ENCODE assay signal across 9 cellular contexts in genomic region chr11:35145249-35145648, GRCh38. TPM values are rescaled to one million over a fixed set of nuclear protein-coding genes. Genes with fewer than 3 reads are reported as not detected.
A peak's percentile ranks its signal among the peaks of the same experiment; 100 is the strongest.
DNase-seq lines count a peak whose midpoint lies in the region; ATAC-seq and TF ChIP-seq lines count a peak whose summit lies in the region.
"Had no signal": no experiment of that assay in that cellular context is flagged by ENCODE, and none has a peak within 500 bp of the region (broad histone marks: within the 10 kb centered on the region; RNA-seq: fewer than 3 reads in every experiment).

No MANE protein-coding gene starts in this region.

- no peaks in the 10 kb centered on the region for H3K36me3 ChIP-seq in adrenal gland (replicated peaks in 1 of 2)
- H3K36me3 ChIP-seq: right lobe of liver had no signal

- peaks cover 11% of the 10 kb centered on the region for H3K9me3 Mint-ChIP-seq in activated naive CD8-positive, alpha-beta T cell treated with anti-CD3 and anti-CD28 coated beads for 36 hours

- H3K4me1 ChIP-seq in adrenal gland (replicated peaks in 1 of 2), result peaks cover 0 to 14% of the 10 kb centered on the region in 2 donors

- TF ChIP-seq POLR2A in adrenal gland (IDR thresholded peaks at IDR 0.05), result no peak

- peak overlapping the region; percentile 78 for H3K4me3 Mint-ChIP-seq in activated naive CD8-positive, alpha-beta T cell treated with anti-CD3 and anti-CD28 coated beads for 36 hours

- H3K27ac Mint-ChIP-seq in activated naive CD8-positive, alpha-beta T cell treated with anti-CD3 and anti-CD28 coated beads for 36 hours, result peak overlapping the region; percentile 99

- H3K4me3 ChIP-seq in adrenal gland, result no peak overlapping the region
- H3K4me3 ChIP-seq: right lobe of liver had no signal

- peaks cover 84% of the 10 kb centered on the region for H3K4me1 Mint-ChIP-seq in activated naive CD8-positive, alpha-beta T cell treated with anti-CD3 and anti-CD28 coated beads for 36 hours

- DNase-seq in GM10266 (ENCODE audit: extremely low spot score) (peak; percentile 78), UCSD-AML1 (lab: John Stamatoyannopoulos, UW; ENCODE audit: unreplicated experiment) (no peak), adrenal gland (no peak), NCI-H774 (lab: John Stamatoyannopoulos, UW) (no peak)
- DNase-seq in activated naive CD8-positive, alpha-beta T cell treated with anti-CD3 and anti-CD28 coated beads for 36 hours, result peak; percentile 61
- DNase-seq in stimulated activated CD4-positive, alpha-beta T cell treated with anti-CD3 and anti-CD28 coated beads, Interleukin-4, amount 100 ng/mL, for 1 hour, result peak; percentile 16

- peaks cover 85% of the 10 kb centered on the region for H3K36me3 Mint-ChIP-seq in activated naive CD8-positive, alpha-beta T cell treated with anti-CD3 and anti-CD28 coated beads for 36 hours

- H3K27me3 Mint-ChIP-seq in activated naive CD8-positive, alpha-beta T cell treated with anti-CD3 and anti-CD28 coated beads for 36 hours, result no peaks in the 10 kb centered on the region

- peak; percentile 4 for TF ChIP-seq CTCF in GM10266 (IDR thresholded peaks at IDR 0.05; ENCODE audit: control insufficient read depth, insufficient read depth, low read depth, missing control alignments)
- no peak for TF ChIP-seq CTCF in adrenal gland (IDR thresholded peaks at IDR 0.05)

- no peaks in the 10 kb centered on the region for H3K27me3 ChIP-seq in adrenal gland
- H3K27me3 ChIP-seq: right lobe of liver had no signal

- no peaks in the 10 kb centered on the region for H3K9me3 ChIP-seq in adrenal gland (replicated peaks in 1 of 3)
- H3K9me3 ChIP-seq: right lobe of liver had no signal

- peak; percentile 62 for ATAC-seq in GM19468 (IDR thresholded peaks at IDR 0.05; ENCODE audit: extremely low read depth, unreplicated experiment)
- peak; percentile 49 for ATAC-seq in HG03460 (IDR thresholded peaks at IDR 0.05; ENCODE audit: unreplicated experiment)
- ATAC-seq: right lobe of liver had no signal

- 85 to 100% (median 93%) methylated on average over 1 to 2 of the region's 2 CpGs for WGBS in adrenal gland, 4 donors

- H3K27ac ChIP-seq in adrenal gland, result no peak overlapping the region
- H3K27ac ChIP-seq: right lobe of liver had no signal

- intact Hi-C loops in adrenal gland (cut with DNase I), result no loop called here

RNA-seq across cellular contexts. Expression of gene CD44, which starts 6.3 kb away (rescaled TPM):
- 100 to 1,000 TPM; 380 to 428 TPM for total RNA-seq in activated naive CD8-positive, alpha-beta T cell treated with anti-CD3 and anti-CD28 coated beads for 36 hours
- total RNA-seq in adrenal gland, result 100 to 1,000 TPM in 2 of 8 donors, 10 to 100 TPM in 6; 65.3 to 110 (median 83.2) TPM
- 10 to 100 TPM; 20.2 to 81.2 (median 32.5) TPM for polyA plus RNA-seq in adrenal gland

Comparison
In these comparisons a context has a peak if more than half of its experiments do, and no peak if none do; other contexts are left out.
1. DNase-seq: peak in GM10266 (single experiment), activated naive CD8-positive, alpha-beta T cell treated with anti-CD3 and anti-CD28 coated beads for 36 hours (single experiment) and stimulated activated CD4-positive, alpha-beta T cell treated with anti-CD3 and anti-CD28 coated beads, Interleukin-4, amount 100 ng/mL, for 1 hour (single experiment); none in UCSD-AML1 (single experiment), adrenal gland (0 of 7) and NCI-H774 (single experiment).